ENCODE assay signal across 9 cellular contexts in the genomic region with DNA sequence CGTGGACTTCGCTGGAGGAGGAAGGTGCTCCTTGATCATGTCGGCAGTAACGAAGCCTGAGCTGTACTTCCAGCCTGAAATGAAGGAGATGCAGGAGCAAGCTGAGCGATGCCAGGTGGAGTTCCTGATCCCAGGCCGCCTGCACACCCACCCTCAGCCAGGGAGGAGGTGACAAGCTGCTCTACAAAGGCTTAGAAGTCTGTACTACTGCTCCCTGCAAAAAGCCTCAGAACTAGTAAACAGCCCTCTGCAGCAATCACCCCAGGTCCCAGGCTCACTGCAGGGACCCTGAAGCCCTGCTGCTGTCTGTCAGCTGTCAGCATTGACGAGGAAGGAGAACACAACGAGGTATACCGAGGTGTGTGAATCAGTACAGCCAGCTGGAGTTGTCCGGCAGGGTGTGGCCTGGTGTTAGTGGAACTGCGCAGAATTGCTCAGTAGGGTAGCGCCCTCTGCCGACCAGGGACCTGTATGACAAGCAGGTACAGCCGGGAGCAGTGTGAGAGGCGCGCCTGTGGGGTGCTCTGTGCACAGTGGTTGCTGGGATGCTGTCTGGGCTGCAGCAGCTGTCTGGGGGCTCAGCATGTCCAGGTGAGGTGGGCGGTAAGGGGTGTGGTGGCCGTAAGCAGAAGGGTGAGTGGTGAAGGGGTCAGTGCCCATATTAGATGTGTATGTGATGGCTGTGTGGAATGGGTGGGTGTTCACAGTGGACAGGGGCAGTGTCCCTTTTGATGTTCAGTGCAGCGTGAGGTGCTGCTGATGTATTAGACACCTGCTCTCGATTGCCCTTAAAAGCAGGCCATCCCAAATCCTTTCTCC. TPM values are rescaled to one million over a fixed set of nuclear protein-coding genes. Genes with fewer than 3 reads are reported as not detected.
A peak's percentile ranks its signal among the peaks of the same experiment; 100 is the strongest.
DNase-seq lines count a peak whose midpoint lies in the region; ATAC-seq and TF ChIP-seq lines count a peak whose summit lies in the region.
"Had no signal": no experiment of that assay in that cellular context is flagged by ENCODE, and none has a peak within 500 bp of the region (broad histone marks: within the 10 kb centered on the region; RNA-seq: fewer than 3 reads in every experiment).

No MANE protein-coding gene starts in this region.

- H3K9me3 ChIP-seq in CD4-positive, CD25-positive, alpha-beta regulatory T cell (ENCODE audit: control insufficient read depth in 2 of 2, low read length in 2 of 2): no peaks in the 10 kb centered on the region
- no peaks in the 10 kb centered on the region for H3K9me3 ChIP-seq in mucosa of descending colon

- H3K27me3 ChIP-seq in CD4-positive, CD25-positive, alpha-beta regulatory T cell (ENCODE audit: control insufficient read depth, insufficient read depth, low read length): no peaks in the 10 kb centered on the region

- no peak overlapping the region for H3K4me3 ChIP-seq in CD4-positive, CD25-positive, alpha-beta regulatory T cell (ENCODE audit: low read depth, low read length)
- H3K4me3 ChIP-seq in mucosa of descending colon: no peak overlapping the region

- peak; percentile 79 to 93 for ATAC-seq in CD4-positive, CD25-positive, alpha-beta regulatory T cell (ENCODE audit: low read depth in 2 of 2)
- ATAC-seq in GM19035 (IDR thresholded peaks at IDR 0.05; ENCODE audit: unreplicated experiment): peak; percentile 100
- peak; percentile 98 for ATAC-seq in HG03135 (IDR thresholded peaks at IDR 0.05; ENCODE audit: unreplicated experiment)
- peak; percentile 95 for ATAC-seq in effector memory CD8-positive, alpha-beta T cell (replicated peaks)
- peak; percentile 100 for ATAC-seq in mucosa of descending colon

- H3K27ac Mint-ChIP-seq in CD4-positive, CD25-positive, alpha-beta regulatory T cell: no peak overlapping the region
- H3K27ac Mint-ChIP-seq in activated CD4-positive, alpha-beta memory T cell treated with anti-CD3 and anti-CD28 coated beads, Interleukin-2, amount 10 ng/mL, durations not matched to agents 7 days and 5 days: no peak overlapping the region
- H3K27ac Mint-ChIP-seq in effector memory CD8-positive, alpha-beta T cell: no peak overlapping the region
- H3K27ac Mint-ChIP-seq: T-helper 1 cell treated with Interleukin-12 subunit alpha and Interleukin-12 subunit beta and Interleukin-4 antibody, amounts not matched to agents 30 μg/mL and 1 μg/mL, for 36 hours had no signal

- H3K4me3 Mint-ChIP-seq in CD4-positive, CD25-positive, alpha-beta regulatory T cell: no peak overlapping the region
- H3K4me3 Mint-ChIP-seq in activated CD4-positive, alpha-beta memory T cell treated with anti-CD3 and anti-CD28 coated beads, Interleukin-2, amount 10 ng/mL, durations not matched to agents 7 days and 5 days: no peak overlapping the region
- no peak overlapping the region for H3K4me3 Mint-ChIP-seq in effector memory CD8-positive, alpha-beta T cell
- H3K4me3 Mint-ChIP-seq: T-helper 1 cell treated with Interleukin-12 subunit alpha and Interleukin-12 subunit beta and Interleukin-4 antibody, amounts not matched to agents 30 μg/mL and 1 μg/mL, for 36 hours had no signal

- intact Hi-C loops in mucosa of descending colon (cut with DNase I, micrococcal nuclease): no loop called here

- H3K4me1 ChIP-seq in CD4-positive, CD25-positive, alpha-beta regulatory T cell (ENCODE audit: control insufficient read depth, insufficient read depth, low read length, poor library complexity, severe bottlenecking): no peaks in the 10 kb centered on the region
- H3K4me1 ChIP-seq in mucosa of descending colon (ENCODE audit: low read depth): peaks cover 4% of the 10 kb centered on the region

- no peaks in the 10 kb centered on the region for H3K4me1 Mint-ChIP-seq in CD4-positive, CD25-positive, alpha-beta regulatory T cell
- H3K4me1 Mint-ChIP-seq in activated CD4-positive, alpha-beta memory T cell treated with anti-CD3 and anti-CD28 coated beads, Interleukin-2, amount 10 ng/mL, durations not matched to agents 7 days and 5 days: peaks cover 3% of the 10 kb centered on the region
- H3K4me1 Mint-ChIP-seq in effector memory CD8-positive, alpha-beta T cell (ENCODE audit: low read depth in 2 of 2): peaks cover 0 to 4% of the 10 kb centered on the region in 2 donors

- H3K36me3 ChIP-seq in CD4-positive, CD25-positive, alpha-beta regulatory T cell (ENCODE audit: control insufficient read depth, insufficient read depth, low read length): no peaks in the 10 kb centered on the region
- no peaks in the 10 kb centered on the region for H3K36me3 ChIP-seq in mucosa of descending colon (ENCODE audit: low read depth)

- TF ChIP-seq CTCF in mucosa of descending colon (IDR thresholded peaks at IDR 0.05): peak; percentile 92

- CTCF ChIA-PET in activated CD4-positive, alpha-beta memory T cell treated with anti-CD3 and anti-CD28 coated beads, Interleukin-2, amount 10 ng/mL, durations not matched to agents 7 days and 5 days (lab: Charles Lee): interaction anchor here (0.5 to 5.2 kb wide), 31 partner anchors 8 to 1545 kb away, joined by 3 to 36 read pairs (median 4); a partner anchor contains a TSS

- DNase-seq in CD4-positive, CD25-positive, alpha-beta regulatory T cell: peak; percentile 26 to 71 (median 61)
- peak; percentile 31 to 86 for DNase-seq in NCI-H526 (lab: John Stamatoyannopoulos, UW)
- peak; percentile 79 for DNase-seq in activated CD4-positive, alpha-beta memory T cell treated with anti-CD3 and anti-CD28 coated beads, Interleukin-2, amount 10 ng/mL, durations not matched to agents 7 days and 5 days
- peak; percentile 53 to 64 (median 64) for DNase-seq in effector memory CD8-positive, alpha-beta T cell
- DNase-seq in mucosa of descending colon: peak; percentile 88 to 94 (median 91)
- DNase-seq in stimulated activated CD8-positive, alpha-beta memory T cell treated with anti-CD3 and anti-CD28 coated beads, Interleukin-7, amount 100 ng/mL, for 48 hours (ENCODE audit: extremely low read depth in 1 of 2, low read depth in 1 of 2): peak; percentile 48 to 65

- peaks cover 0 to 2% (median 0%) of the 10 kb centered on the region in 7 donors for H3K9me3 Mint-ChIP-seq in CD4-positive, CD25-positive, alpha-beta regulatory T cell
- H3K9me3 Mint-ChIP-seq in activated CD4-positive, alpha-beta memory T cell treated with anti-CD3 and anti-CD28 coated beads, Interleukin-2, amount 10 ng/mL, durations not matched to agents 7 days and 5 days: no peaks in the 10 kb centered on the region
- H3K9me3 Mint-ChIP-seq in effector memory CD8-positive, alpha-beta T cell: no peaks in the 10 kb centered on the region
- H3K9me3 Mint-ChIP-seq: T-helper 1 cell treated with Interleukin-12 subunit alpha and Interleukin-12 subunit beta and Interleukin-4 antibody, amounts not matched to agents 30 μg/mL and 1 μg/mL, for 36 hours had no signal

- no peaks in the 10 kb centered on the region for H3K36me3 Mint-ChIP-seq in CD4-positive, CD25-positive, alpha-beta regulatory T cell
- H3K36me3 Mint-ChIP-seq in activated CD4-positive, alpha-beta memory T cell treated with anti-CD3 and anti-CD28 coated beads, Interleukin-2, amount 10 ng/mL, durations not matched to agents 7 days and 5 days (ENCODE audit: low read depth): no peaks in the 10 kb centered on the region
- H3K36me3 Mint-ChIP-seq in effector memory CD8-positive, alpha-beta T cell (ENCODE audit: insufficient read depth): no peaks in the 10 kb centered on the region

- H3K27ac ChIP-seq in CD4-positive, CD25-positive, alpha-beta regulatory T cell (ENCODE audit: insufficient read depth, low read length, poor library complexity, severe bottlenecking): no peak overlapping the region

- POLR2A ChIA-PET in activated CD4-positive, alpha-beta memory T cell treated with anti-CD3 and anti-CD28 coated beads, Interleukin-2, amount 10 ng/mL, durations not matched to agents 7 days and 5 days (lab: Charles Lee): interaction anchor here (1.3 kb wide), 2 partner anchors 94 to 152 kb away, joined by 3 read pairs; a partner anchor contains a TSS

- H3K27me3 Mint-ChIP-seq in CD4-positive, CD25-positive, alpha-beta regulatory T cell: peaks cover 5% of the 10 kb centered on the region
- H3K27me3 Mint-ChIP-seq in activated CD4-positive, alpha-beta memory T cell treated with anti-CD3 and anti-CD28 coated beads, Interleukin-2, amount 10 ng/mL, durations not matched to agents 7 days and 5 days: no peaks in the 10 kb centered on the region
- H3K27me3 Mint-ChIP-seq in effector memory CD8-positive, alpha-beta T cell: peaks cover 16 to 37% of the 10 kb centered on the region in 2 donors

RNA-seq across cellular contexts. Expression of a gene that starts 7.6 kb away (rescaled TPM):
- not detected for total RNA-seq in CD4-positive, CD25-positive, alpha-beta regulatory T cell
- polyA plus RNA-seq in CD4-positive, CD25-positive, alpha-beta regulatory T cell: under 1 TPM in 1 of 4 donors, not detected in 3; 0.54 TPM
- total RNA-seq in activated CD4-positive, alpha-beta memory T cell treated with anti-CD3 and anti-CD28 coated beads, Interleukin-2, amount 10 ng/mL, durations not matched to agents 7 days and 5 days: 1 to 10 TPM; 1.8 TPM
- total RNA-seq in mucosa of descending colon: 1 to 10 TPM; 2.3 to 7.0 (median 6.3) TPM

RNA-seq across cellular contexts. Expression of a gene that starts 40.6 kb away (rescaled TPM):
- not detected for total RNA-seq in CD4-positive, CD25-positive, alpha-beta regulatory T cell
- polyA plus RNA-seq in CD4-positive, CD25-positive, alpha-beta regulatory T cell: not detected
- not detected for total RNA-seq in activated CD4-positive, alpha-beta memory T cell treated with anti-CD3 and anti-CD28 coated beads, Interleukin-2, amount 10 ng/mL, durations not matched to agents 7 days and 5 days
- not detected for total RNA-seq in mucosa of descending colon
